In genomic region chr17:18258356-18259038, GRCh38 we compare ENCODE assay signal across 8 cellular contexts. TPM values are rescaled to one million over a fixed set of nuclear protein-coding genes. Genes with fewer than 3 reads are reported as not detected.
A peak's percentile ranks its signal among the peaks of the same experiment; 100 is the strongest.
DNase-seq lines count a peak whose midpoint lies in the region; ATAC-seq and TF ChIP-seq lines count a peak whose summit lies in the region.

TSS of gene FLII (minus strand) at chr17:18258738. CDS start at chr17:18258690, 48 bp downstream.

- peak within 1 kb of the TSS; percentile 79 for H3K27ac ChIP-seq in CD8-positive, alpha-beta T cell (ENCODE audit: low read depth, low read length)

- H3K4me1 Mint-ChIP-seq in CD8-positive, alpha-beta T cell (ENCODE audit: low read depth), result peaks cover 45% of the 10 kb centered on the region
- peaks cover 46% of the 10 kb centered on the region for H3K4me1 Mint-ChIP-seq in activated T-cell treated with anti-CD3 and anti-CD28 coated beads, Interleukin-2, amount 50 U/mL, for 24 hours (ENCODE audit: low read depth)

- H3K36me3 ChIP-seq in CD8-positive, alpha-beta T cell (ENCODE audit: insufficient read depth, low read length), result peaks cover 19% of the 10 kb centered on the region

- ATAC-seq in CD8-positive, alpha-beta T cell, result peak; percentile 32
- ATAC-seq in GM21825 (IDR thresholded peaks at IDR 0.05; ENCODE audit: unreplicated experiment) (peak; percentile 23), GM18873 (IDR thresholded peaks at IDR 0.05; ENCODE audit: low FRiP score, unreplicated experiment) (no peak)

- peak within 1 kb of the TSS; percentile 66 for H3K4me3 ChIP-seq in CD8-positive, alpha-beta T cell (ENCODE audit: low read depth, low read length)
- H3K4me3 ChIP-seq in epithelial cell of proximal tubule (ENCODE audit: low read depth, low read length) (peak within 1 kb of the TSS; percentile 96), mononuclear cell (ENCODE audit: low read length) (peak within 1 kb of the TSS; percentile 87)

- CTCF ChIA-PET in CD8-positive, alpha-beta T cell (lab: Charles Lee), result interaction anchor here (0.6 kb wide), 1 partner anchor 9 kb away, joined by 3 read pairs; no protein-coding TSS in a partner anchor

- H3K4me3 Mint-ChIP-seq in CD8-positive, alpha-beta T cell, result peak within 1 kb of the TSS; percentile 95
- peak within 1 kb of the TSS; percentile 98 for H3K4me3 Mint-ChIP-seq in activated T-cell treated with anti-CD3 and anti-CD28 coated beads, Interleukin-2, amount 50 U/mL, for 24 hours

- H3K9me3 Mint-ChIP-seq in CD8-positive, alpha-beta T cell, result no peaks in the 10 kb centered on the region
- H3K9me3 Mint-ChIP-seq in activated T-cell treated with anti-CD3 and anti-CD28 coated beads, Interleukin-2, amount 50 U/mL, for 24 hours, result no peaks in the 10 kb centered on the region

- intact Hi-C loops in CD8-positive, alpha-beta T cell (cut with DNase I, micrococcal nuclease), result loop anchor here (1.0 kb wide), 1 partner anchor 33 kb away; the partner anchor contains the start of gene LLGL1 (in 2 of the 2)

- POLR2A ChIA-PET in CD8-positive, alpha-beta T cell (lab: Charles Lee), result interaction anchor here (0.6 kb wide), 1 partner anchor 14 kb away, joined by 3 read pairs; no protein-coding TSS in a partner anchor

- H3K4me1 ChIP-seq in CD8-positive, alpha-beta T cell (ENCODE audit: insufficient read depth, low read length), result peaks cover 47% of the 10 kb centered on the region
- peaks cover 52% of the 10 kb centered on the region for H3K4me1 ChIP-seq in mononuclear cell (ENCODE audit: insufficient read depth, low read length)

- H3K9me3 ChIP-seq in CD8-positive, alpha-beta T cell (ENCODE audit: low read length), result no peaks in the 10 kb centered on the region
- no peaks in the 10 kb centered on the region for H3K9me3 ChIP-seq in mononuclear cell (ENCODE audit: low read depth, low read length)

- no peak for TF ChIP-seq CTCF in CD8-positive, alpha-beta T cell (IDR thresholded peaks at IDR 0.05)
- TF ChIP-seq CTCF in epithelial cell of proximal tubule (conservative IDR thresholded peaks at IDR 0.05; ENCODE audit: low read depth, low read length), result no peak

- no peaks in the 10 kb centered on the region for H3K27me3 Mint-ChIP-seq in CD8-positive, alpha-beta T cell (ENCODE audit: low read depth)
- H3K27me3 Mint-ChIP-seq in activated T-cell treated with anti-CD3 and anti-CD28 coated beads, Interleukin-2, amount 50 U/mL, for 24 hours, result no peaks in the 10 kb centered on the region

- H3K36me3 Mint-ChIP-seq in CD8-positive, alpha-beta T cell, result peaks cover 40% of the 10 kb centered on the region
- peaks cover 44% of the 10 kb centered on the region for H3K36me3 Mint-ChIP-seq in activated T-cell treated with anti-CD3 and anti-CD28 coated beads, Interleukin-2, amount 50 U/mL, for 24 hours (ENCODE audit: low read depth)

- no peaks in the 10 kb centered on the region for H3K27me3 ChIP-seq in CD8-positive, alpha-beta T cell (ENCODE audit: insufficient read depth, low read length)
- no peaks in the 10 kb centered on the region for H3K27me3 ChIP-seq in mononuclear cell (ENCODE audit: insufficient read depth, low read length)

- DNase-seq in CD8-positive, alpha-beta T cell, result peak; percentile 21 to 74 (median 52)
- DNase-seq in NOMO-1 treated with DMSO at 0.1 percent for 48 hours (lab: John Stamatoyannopoulos, UW; ENCODE audit: unreplicated experiment), result peak; percentile 18
- DNase-seq in activated T-cell treated with anti-CD3 and anti-CD28 coated beads, Interleukin-2, amount 50 U/mL, for 24 hours, result peak; percentile 80
- DNase-seq in epithelial cell of proximal tubule (ENCODE audit: low read depth), result no peak
- peak; percentile 8 to 50 for DNase-seq in stimulated activated CD8-positive, alpha-beta memory T cell treated with anti-CD3 and anti-CD28 coated beads, Interleukin-7, amount 100 ng/mL, for 4 hours (ENCODE audit: low read depth in 2 of 2)

- peak within 1 kb of the TSS; percentile 92 for H3K27ac Mint-ChIP-seq in CD8-positive, alpha-beta T cell
- H3K27ac Mint-ChIP-seq in activated T-cell treated with anti-CD3 and anti-CD28 coated beads, Interleukin-2, amount 50 U/mL, for 24 hours, result peak within 1 kb of the TSS; percentile 95

RNA-seq across cellular contexts. Expression of gene FLII, which starts in this region (rescaled TPM):
- total RNA-seq in CD8-positive, alpha-beta T cell, result 100 to 1,000 TPM; 220 to 225 TPM
- total RNA-seq in epithelial cell of proximal tubule (425 and 531 TPM in 2 replicates), mononuclear cell (122 TPM)
